In genomic region chr5:19564036-19564435, GRCh38 we compare ENCODE assay signal across 24 cellular contexts.
DNase-seq lines count a peak whose midpoint lies in the region; ATAC-seq lines count a peak whose summit lies in the region.
"Had no signal": no experiment of that assay in that cellular context is flagged by ENCODE, and none has a peak within 500 bp of the region (broad histone marks: within the 10 kb centered on the region; RNA-seq: fewer than 3 reads in every experiment).

No MANE protein-coding gene starts in this region.

- no peak overlapping the region for H3K4me3 ChIP-seq in neuronal stem cell (ENCODE audit: low read length in 2 of 2)
- H3K4me3 ChIP-seq: dorsolateral prefrontal cortex, right lobe of liver, thoracic aorta had no signal

- no peaks in the 10 kb centered on the region for H3K36me3 ChIP-seq in neuronal stem cell (replicated peaks in 1 of 2; ENCODE audit: control insufficient read depth in 2 of 2, insufficient read depth in 2 of 2, low read length in 2 of 2)
- H3K36me3 ChIP-seq: right lobe of liver, thoracic aorta had no signal

- H3K79me1 ChIP-seq in neuronal stem cell (ENCODE audit: low read depth, low read length): no peaks in the 10 kb centered on the region

- H3K23ac ChIP-seq in neuronal stem cell (ENCODE audit: low read depth, low read length, poor library complexity): no peak overlapping the region

- no peak overlapping the region for H2AK5ac ChIP-seq in neuronal stem cell (ENCODE audit: low read depth, low read length)

- H3K9ac ChIP-seq in neuronal stem cell (ENCODE audit: low read depth, low read length, poor library complexity): no peak overlapping the region

- DNase-seq in DMS153 (lab: John Stamatoyannopoulos, UW) (peak; percentile 17), DMS153 treated with DMSO at 0.1 percent for 48 hours (lab: John Stamatoyannopoulos, UW; ENCODE audit: unreplicated experiment) (no peak), HCEC 1CT (peak; percentile 16), NCI-H69 (lab: John Stamatoyannopoulos, UW) (peak; percentile 82), glomerular visceral epithelial cell (ENCODE audit: extremely low spot score) (peak; percentile 9), neuronal stem cell (ENCODE audit: low spot score) (no peak)
- no peak for DNase-seq in central memory CD4-positive, alpha-beta T cell
- DNase-seq: activated CD4-positive, alpha-beta T cell treated with anti-CD3 and anti-CD28 coated beads, Interleukin-2, amount 50 U/mL, for 1 hour; CD4-positive, alpha-beta T cell; DMS79 treated with DMSO at 0.1 percent for 48 hours; kidney glomerular epithelial cell; MV-4-11; NCI-H187 treated with DMSO at 0.1 percent for 48 hours; NCI-H526 treated with DMSO at 0.1 percent for 48 hours; OCI-M1; right lobe of liver; stimulated activated CD4-positive, alpha-beta T cell treated with anti-CD3 and anti-CD28 coated beads, Interleukin-4, amount 100 ng/mL, for 4 hours; stimulated activated naive CD4-positive, alpha-beta T cell had no signal

- no peaks in the 10 kb centered on the region for H3K4me1 ChIP-seq in neuronal stem cell (ENCODE audit: control insufficient read depth in 2 of 2, insufficient read depth in 1 of 2, low read depth in 1 of 2, low read length in 2 of 2)
- H3K4me1 ChIP-seq: right lobe of liver had no signal

- no peak overlapping the region for H4K8ac ChIP-seq in neuronal stem cell (ENCODE audit: low read depth, low read length)

- WGBS in neuronal stem cell (ENCODE audit: extremely low coverage in 2 of 2, insufficient read length in 2 of 2, insufficient replicate concordance in 1 of 2), 2 donors: no CpG with 5 or more reads among the region's 2 CpGs

- no peaks in the 10 kb centered on the region for H3K9me3 ChIP-seq in neuronal stem cell (replicated peaks in 1 of 2; ENCODE audit: control insufficient read depth in 2 of 2, insufficient read depth in 1 of 2, low read depth in 1 of 2, low read length in 2 of 2)
- H3K9me3 ChIP-seq: right lobe of liver, thoracic aorta had no signal

- no peak overlapping the region for H3K14ac ChIP-seq in neuronal stem cell (ENCODE audit: low read length)

- H2BK12ac ChIP-seq in neuronal stem cell (ENCODE audit: low read length): no peak overlapping the region

- H2AFZ ChIP-seq in neuronal stem cell (ENCODE audit: low read length): no peak overlapping the region

- no peak for ATAC-seq in GM19463 (IDR thresholded peaks at IDR 0.05; ENCODE audit: unreplicated experiment)
- ATAC-seq: Right ventricle myocardium inferior, WTC11 had no signal

- no peak overlapping the region for H2BK120ac ChIP-seq in neuronal stem cell (ENCODE audit: low read depth, low read length)

- H3K4ac ChIP-seq in neuronal stem cell (ENCODE audit: low read length): no peak overlapping the region

- H2BK5ac ChIP-seq in neuronal stem cell (ENCODE audit: low read length): no peak overlapping the region

- H3K18ac ChIP-seq in neuronal stem cell (ENCODE audit: low read length): no peak overlapping the region

- no peak overlapping the region for H3K4me2 ChIP-seq in neuronal stem cell (ENCODE audit: insufficient read depth, low read length, poor library complexity, severe bottlenecking)

- no peak overlapping the region for H2BK15ac ChIP-seq in neuronal stem cell (ENCODE audit: low read length)

- no peak overlapping the region for H3K27ac ChIP-seq in neuronal stem cell (replicated peaks; ENCODE audit: low read length)
- H3K27ac ChIP-seq: 22Rv1, right lobe of liver, thoracic aorta had no signal

- H3K27me3 ChIP-seq in neuronal stem cell (ENCODE audit: control insufficient read depth in 3 of 3, insufficient read depth in 3 of 3, low read depth in 1 of 3, low read length in 3 of 3): no peaks in the 10 kb centered on the region
- H3K27me3 ChIP-seq: dorsolateral prefrontal cortex, right lobe of liver had no signal

- H4K91ac ChIP-seq in neuronal stem cell (ENCODE audit: low read depth, low read length, poor library complexity): no peak overlapping the region

Comparison
In these comparisons a context has a peak if more than half of its experiments do, and no peak if none do; other contexts are left out.
1. DNase-seq: peak in DMS153 (single experiment), HCEC 1CT (single experiment), NCI-H69 (single experiment) and glomerular visceral epithelial cell (single experiment); none in DMS153 treated with DMSO at 0.1 percent for 48 hours (single experiment), central memory CD4-positive, alpha-beta T cell (single experiment) and neuronal stem cell (single experiment).